In the genomic region with DNA sequence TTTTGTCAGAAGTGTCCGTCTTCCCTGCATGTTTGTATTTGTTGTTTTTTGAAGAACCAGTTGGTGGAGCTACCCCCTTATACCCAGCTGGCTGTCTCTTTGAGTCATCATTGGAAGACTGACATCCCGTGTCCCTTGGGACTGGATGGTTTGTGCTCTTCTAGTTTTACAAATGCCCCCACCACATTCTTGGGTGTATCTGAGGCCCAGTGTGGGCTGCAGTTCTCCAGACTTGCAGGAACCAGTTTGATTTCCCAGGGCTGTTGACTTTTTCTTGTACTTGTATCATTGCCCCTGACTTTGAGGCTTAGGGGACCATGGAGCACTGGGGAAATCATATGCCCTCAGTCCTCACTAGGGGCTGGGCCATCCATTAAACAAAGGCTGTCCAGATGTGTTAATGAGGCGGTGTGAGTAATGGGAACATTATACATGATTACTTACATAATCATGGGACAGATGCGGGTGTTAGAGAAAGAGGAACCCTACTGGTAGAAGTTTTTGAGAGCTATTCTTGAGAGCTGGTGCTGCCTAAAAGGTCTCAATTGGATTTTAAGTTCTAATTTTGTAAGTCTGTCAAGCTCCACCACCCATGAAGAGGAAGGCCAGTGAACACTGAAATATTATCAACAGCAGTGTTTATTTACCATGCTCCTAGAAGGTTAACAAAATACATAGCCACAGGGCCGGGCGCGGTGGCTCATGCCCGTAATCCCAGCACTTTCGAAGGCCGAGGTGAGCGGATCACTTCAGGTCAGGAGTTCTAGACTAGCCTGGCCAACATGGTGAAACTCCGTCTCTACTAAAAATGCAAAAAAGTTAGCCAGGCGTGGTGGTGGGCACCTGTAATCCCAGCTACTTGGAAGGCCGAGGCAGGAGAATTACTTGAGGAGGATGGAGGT, we compare ENCODE assay signal across 1 cellular context.
TF ChIP-seq lines count a peak whose summit lies in the region.

No MANE protein-coding gene starts in this region.

TF ChIP-seq in HCT116, 20 proteins besides CTCF, POLR2A, EP300 and RAD21 (continued from another document):
- TF ChIP-seq, protein P1, sequence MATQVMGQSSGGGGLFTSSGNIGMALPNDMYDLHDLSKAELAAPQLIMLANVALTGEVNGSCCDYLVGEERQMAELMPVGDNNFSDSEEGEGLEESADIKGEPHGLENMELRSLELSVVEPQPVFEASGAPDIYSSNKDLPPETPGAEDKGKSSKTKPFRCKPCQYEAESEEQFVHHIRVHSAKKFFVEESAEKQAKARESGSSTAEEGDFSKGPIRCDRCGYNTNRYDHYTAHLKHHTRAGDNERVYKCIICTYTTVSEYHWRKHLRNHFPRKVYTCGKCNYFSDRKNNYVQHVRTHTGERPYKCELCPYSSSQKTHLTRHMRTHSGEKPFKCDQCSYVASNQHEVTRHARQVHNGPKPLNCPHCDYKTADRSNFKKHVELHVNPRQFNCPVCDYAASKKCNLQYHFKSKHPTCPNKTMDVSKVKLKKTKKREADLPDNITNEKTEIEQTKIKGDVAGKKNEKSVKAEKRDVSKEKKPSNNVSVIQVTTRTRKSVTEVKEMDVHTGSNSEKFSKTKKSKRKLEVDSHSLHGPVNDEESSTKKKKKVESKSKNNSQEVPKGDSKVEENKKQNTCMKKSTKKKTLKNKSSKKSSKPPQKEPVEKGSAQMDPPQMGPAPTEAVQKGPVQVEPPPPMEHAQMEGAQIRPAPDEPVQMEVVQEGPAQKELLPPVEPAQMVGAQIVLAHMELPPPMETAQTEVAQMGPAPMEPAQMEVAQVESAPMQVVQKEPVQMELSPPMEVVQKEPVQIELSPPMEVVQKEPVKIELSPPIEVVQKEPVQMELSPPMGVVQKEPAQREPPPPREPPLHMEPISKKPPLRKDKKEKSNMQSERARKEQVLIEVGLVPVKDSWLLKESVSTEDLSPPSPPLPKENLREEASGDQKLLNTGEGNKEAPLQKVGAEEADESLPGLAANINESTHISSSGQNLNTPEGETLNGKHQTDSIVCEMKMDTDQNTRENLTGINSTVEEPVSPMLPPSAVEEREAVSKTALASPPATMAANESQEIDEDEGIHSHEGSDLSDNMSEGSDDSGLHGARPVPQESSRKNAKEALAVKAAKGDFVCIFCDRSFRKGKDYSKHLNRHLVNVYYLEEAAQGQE (IDR thresholded peaks at IDR 0.05; ENCODE audit: low read depth): no peak
- TF ChIP-seq CEBPB (IDR thresholded peaks at IDR 0.05; ENCODE audit: low read depth): no peak
- no peak for TF ChIP-seq YY1 (IDR thresholded peaks at IDR 0.05; ENCODE audit: extremely low read depth, insufficient replicate concordance, low read depth, low read length)
- TF ChIP-seq FOSL1 (IDR thresholded peaks at IDR 0.05; ENCODE audit: low read depth): no peak
- TF ChIP-seq ZFX (IDR thresholded peaks at IDR 0.05): no peak
- no peak for TF ChIP-seq ZNF274 (IDR thresholded peaks at IDR 0.05; ENCODE audit: low read depth, low read length)
- no peak for TF ChIP-seq SIN3A (IDR thresholded peaks at IDR 0.05; ENCODE audit: low read depth)
- TF ChIP-seq CBX3 (IDR thresholded peaks at IDR 0.05; ENCODE audit: low read depth): no peak
- TF ChIP-seq ELF1 (IDR thresholded peaks at IDR 0.05; ENCODE audit: borderline replicate concordance, low read depth): no peak
- no peak for TF ChIP-seq ATF3 (IDR thresholded peaks at IDR 0.05)
